Comparison of ENCODE assay signal across 1 cellular context in the genomic region with DNA sequence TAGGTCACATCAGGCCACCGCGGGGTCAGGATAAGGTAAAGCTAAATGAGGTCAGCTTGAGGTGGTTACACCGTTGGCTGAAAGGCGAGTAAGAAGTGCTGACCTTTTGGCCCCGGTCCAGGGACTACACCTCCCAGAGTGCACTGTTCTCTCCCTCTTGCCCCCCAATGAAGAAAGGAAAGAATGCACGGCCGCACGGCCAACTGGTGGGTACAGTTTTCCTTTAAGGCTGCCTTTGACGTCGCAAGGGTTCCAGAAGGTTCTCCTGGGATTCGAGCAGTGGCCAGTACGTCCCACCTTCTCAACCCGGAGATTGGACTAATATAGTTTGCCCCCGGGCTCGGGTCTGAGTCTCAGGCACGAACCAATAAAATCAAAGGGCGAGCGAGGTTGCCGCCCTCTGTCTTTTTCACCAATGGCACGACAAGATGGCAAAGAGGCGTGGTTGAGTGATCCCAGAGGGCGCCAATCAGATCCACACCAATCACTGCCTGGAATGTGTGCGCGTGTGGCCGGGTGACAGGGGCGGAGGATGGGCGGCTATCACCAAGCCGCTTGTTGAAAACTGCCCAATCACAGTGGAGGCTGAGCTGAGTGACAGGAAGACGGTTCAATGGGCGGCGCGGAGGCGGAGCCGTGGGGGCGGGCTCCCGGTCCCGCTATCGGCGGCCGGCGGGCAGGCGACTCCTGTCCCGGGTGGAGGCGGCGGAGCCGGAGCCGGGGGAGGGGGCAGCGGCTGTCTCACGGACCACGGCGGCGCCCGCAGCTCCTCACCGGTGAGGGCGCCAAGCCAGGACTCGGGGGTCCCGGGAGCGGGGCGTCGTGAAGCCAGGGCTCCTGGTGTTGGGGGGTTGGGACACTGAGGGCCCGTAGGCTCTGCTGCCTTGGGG.
TF ChIP-seq lines count a peak whose summit lies in the region.

A gene (plus strand): TSS at position 690 of the 890 bp plus-strand sequence. CDS start 886 bp downstream, outside the sequence.

TF ChIP-seq in K562, 482 proteins besides CTCF, POLR2A, EP300 and RAD21 (continued from another document and continues in another):
- TF ChIP-seq, protein P1, sequence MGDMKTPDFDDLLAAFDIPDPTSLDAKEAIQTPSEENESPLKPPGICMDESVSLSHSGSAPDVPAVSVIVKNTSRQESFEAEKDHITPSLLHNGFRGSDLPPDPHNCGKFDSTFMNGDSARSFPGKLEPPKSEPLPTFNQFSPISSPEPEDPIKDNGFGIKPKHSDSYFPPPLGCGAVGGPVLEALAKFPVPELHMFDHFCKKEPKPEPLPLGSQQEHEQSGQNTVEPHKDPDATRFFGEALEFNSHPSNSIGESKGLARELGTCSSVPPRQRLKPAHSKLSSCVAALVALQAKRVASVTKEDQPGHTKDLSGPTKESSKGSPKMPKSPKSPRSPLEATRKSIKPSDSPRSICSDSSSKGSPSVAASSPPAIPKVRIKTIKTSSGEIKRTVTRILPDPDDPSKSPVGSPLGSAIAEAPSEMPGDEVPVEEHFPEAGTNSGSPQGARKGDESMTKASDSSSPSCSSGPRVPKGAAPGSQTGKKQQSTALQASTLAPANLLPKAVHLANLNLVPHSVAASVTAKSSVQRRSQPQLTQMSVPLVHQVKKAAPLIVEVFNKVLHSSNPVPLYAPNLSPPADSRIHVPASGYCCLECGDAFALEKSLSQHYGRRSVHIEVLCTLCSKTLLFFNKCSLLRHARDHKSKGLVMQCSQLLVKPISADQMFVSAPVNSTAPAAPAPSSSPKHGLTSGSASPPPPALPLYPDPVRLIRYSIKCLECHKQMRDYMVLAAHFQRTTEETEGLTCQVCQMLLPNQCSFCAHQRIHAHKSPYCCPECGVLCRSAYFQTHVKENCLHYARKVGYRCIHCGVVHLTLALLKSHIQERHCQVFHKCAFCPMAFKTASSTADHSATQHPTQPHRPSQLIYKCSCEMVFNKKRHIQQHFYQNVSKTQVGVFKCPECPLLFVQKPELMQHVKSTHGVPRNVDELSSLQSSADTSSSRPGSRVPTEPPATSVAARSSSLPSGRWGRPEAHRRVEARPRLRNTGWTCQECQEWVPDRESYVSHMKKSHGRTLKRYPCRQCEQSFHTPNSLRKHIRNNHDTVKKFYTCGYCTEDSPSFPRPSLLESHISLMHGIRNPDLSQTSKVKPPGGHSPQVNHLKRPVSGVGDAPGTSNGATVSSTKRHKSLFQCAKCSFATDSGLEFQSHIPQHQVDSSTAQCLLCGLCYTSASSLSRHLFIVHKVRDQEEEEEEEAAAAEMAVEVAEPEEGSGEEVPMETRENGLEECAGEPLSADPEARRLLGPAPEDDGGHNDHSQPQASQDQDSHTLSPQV (IDR thresholded peaks at IDR 0.05): no peak
- TF ChIP-seq, protein P2, sequence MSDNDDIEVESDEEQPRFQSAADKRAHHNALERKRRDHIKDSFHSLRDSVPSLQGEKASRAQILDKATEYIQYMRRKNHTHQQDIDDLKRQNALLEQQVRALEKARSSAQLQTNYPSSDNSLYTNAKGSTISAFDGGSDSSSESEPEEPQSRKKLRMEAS (CRISPR knock-in tag; IDR thresholded peaks at IDR 0.05): 0 out of 2 replicates have a peak, but pooled peaks have one; percentile 35
- TF ChIP-seq MAZ (CRISPR knock-in tag; conservative IDR thresholded peaks at IDR 0.05 in 1 of 2, IDR thresholded peaks at IDR 0.05 in 1 of 2) (no peak; a peak in 1 of 4 replicates), SP1 (CRISPR knock-in tag; IDR thresholded peaks at IDR 0.05) (peak; percentile 90), L3MBTL2 (IDR thresholded peaks at IDR 0.05) (peak; percentile 64; the same call in 1 of the 2 replicates), POLR3A (IDR thresholded peaks at IDR 0.05; ENCODE audit: borderline replicate concordance, extremely low read depth, insufficient read depth, insufficient read length) (no peak), SMARCA4 (IDR thresholded peaks at IDR 0.05) (no peak), ZNF764 (CRISPR knock-in tag; IDR thresholded peaks at IDR 0.05; ENCODE audit: low read depth) (no peak), E2F3 (CRISPR knock-in tag; IDR thresholded peaks at IDR 0.05) (no peak), TAF1 (IDR thresholded peaks at IDR 0.05; ENCODE audit: control insufficient read depth, extremely low read depth, insufficient read depth, low read length, severe bottlenecking) (peak; percentile 11), CREM (IDR thresholded peaks at IDR 0.05; ENCODE audit: low read depth) (peak; percentile 87), ZNF696 (CRISPR knock-in tag; conservative IDR thresholded peaks at IDR 0.05) (no peak), FOXM1 (IDR thresholded peaks at IDR 0.05; ENCODE audit: low read depth) (peak; percentile 41; the same call in 1 of the 2 replicates), FOXM1 (CRISPR knock-in tag; IDR thresholded peaks at IDR 0.05; ENCODE audit: low read depth) (no peak), HNRNPLL (IDR thresholded peaks at IDR 0.05; ENCODE audit: low read depth, low read length, poor library complexity, severe bottlenecking) (peak; percentile 64), CREB1 (IDR thresholded peaks at IDR 0.05) (peak; percentile 51), CREB1 (CRISPR knock-in tag; IDR thresholded peaks at IDR 0.05) (peak; percentile 84), GABPB1 (CRISPR knock-in tag; IDR thresholded peaks at IDR 0.05) (0 out of 2 replicates have a peak, but pooled peaks have one; percentile 19), SMAD1 (IDR thresholded peaks at IDR 0.05; ENCODE audit: low read depth, low read length, partially characterized antibody) (peak; percentile 28), NFE2 (IDR thresholded peaks at IDR 0.05; ENCODE audit: low read depth) (peak; percentile 56; the same call in 1 of the 2 replicates), KDM5B (IDR thresholded peaks at IDR 0.05; ENCODE audit: insufficient replicate concordance, low read depth, low read length) (peak; percentile 40), HDAC2 (IDR thresholded peaks at IDR 0.05) (peak; percentile 87), CCNT2 (IDR thresholded peaks at IDR 0.05; ENCODE audit: borderline replicate concordance, extremely low read depth, insufficient read length, low read depth, low read length) (peak; percentile 70), SIX5 (IDR thresholded peaks at IDR 0.05; ENCODE audit: borderline replicate concordance in 1 of 2, insufficient read depth in 1 of 2, low read depth in 1 of 2, low read length in 2 of 2) (peak; percentile 36 to 43; a peak in 2 of 4 replicates), RBFOX2 (IDR thresholded peaks at IDR 0.05; ENCODE audit: low read depth, low read length) (peak; percentile 62), NRF1 (conservative IDR thresholded peaks at IDR 0.05 in 1 of 2, IDR thresholded peaks at IDR 0.05 in 1 of 2) (peak; percentile 84 to 87), MEIS2 (IDR thresholded peaks at IDR 0.05; ENCODE audit: partially characterized antibody) (peak; percentile 78), CBFA2T3 (IDR thresholded peaks at IDR 0.05) (peak; percentile 22; the same call in 1 of the 2 replicates), ATF7 (IDR thresholded peaks at IDR 0.05) (peak; percentile 64; the same call in 1 of the 2 replicates), FOS (IDR thresholded peaks at IDR 0.05; ENCODE audit: extremely low read depth, insufficient read length) (peak; percentile 92), SRSF3 (IDR thresholded peaks at IDR 0.05; ENCODE audit: insufficient read depth, low read length) (no peak), ZNF445 (CRISPR knock-in tag; IDR thresholded peaks at IDR 0.05; ENCODE audit: low read depth) (no peak), HCFC1 (IDR thresholded peaks at IDR 0.05; ENCODE audit: low read depth, low read length) (peak; percentile 83), HDAC1 (IDR thresholded peaks at IDR 0.05) (peak in 1 of 2 experiments; percentile 79; a peak in 2 of 4 replicates), ZNF174 (CRISPR knock-in tag; IDR thresholded peaks at IDR 0.05) (no peak), HMGN3 (IDR thresholded peaks at IDR 0.05; ENCODE audit: borderline replicate concordance, extremely low read depth, insufficient read length, low read depth, low read length) (peak; percentile 64), ETV1 (tag; conservative IDR thresholded peaks at IDR 0.05; ENCODE audit: low read depth) (no peak)
- TF ChIP-seq, protein P3, sequence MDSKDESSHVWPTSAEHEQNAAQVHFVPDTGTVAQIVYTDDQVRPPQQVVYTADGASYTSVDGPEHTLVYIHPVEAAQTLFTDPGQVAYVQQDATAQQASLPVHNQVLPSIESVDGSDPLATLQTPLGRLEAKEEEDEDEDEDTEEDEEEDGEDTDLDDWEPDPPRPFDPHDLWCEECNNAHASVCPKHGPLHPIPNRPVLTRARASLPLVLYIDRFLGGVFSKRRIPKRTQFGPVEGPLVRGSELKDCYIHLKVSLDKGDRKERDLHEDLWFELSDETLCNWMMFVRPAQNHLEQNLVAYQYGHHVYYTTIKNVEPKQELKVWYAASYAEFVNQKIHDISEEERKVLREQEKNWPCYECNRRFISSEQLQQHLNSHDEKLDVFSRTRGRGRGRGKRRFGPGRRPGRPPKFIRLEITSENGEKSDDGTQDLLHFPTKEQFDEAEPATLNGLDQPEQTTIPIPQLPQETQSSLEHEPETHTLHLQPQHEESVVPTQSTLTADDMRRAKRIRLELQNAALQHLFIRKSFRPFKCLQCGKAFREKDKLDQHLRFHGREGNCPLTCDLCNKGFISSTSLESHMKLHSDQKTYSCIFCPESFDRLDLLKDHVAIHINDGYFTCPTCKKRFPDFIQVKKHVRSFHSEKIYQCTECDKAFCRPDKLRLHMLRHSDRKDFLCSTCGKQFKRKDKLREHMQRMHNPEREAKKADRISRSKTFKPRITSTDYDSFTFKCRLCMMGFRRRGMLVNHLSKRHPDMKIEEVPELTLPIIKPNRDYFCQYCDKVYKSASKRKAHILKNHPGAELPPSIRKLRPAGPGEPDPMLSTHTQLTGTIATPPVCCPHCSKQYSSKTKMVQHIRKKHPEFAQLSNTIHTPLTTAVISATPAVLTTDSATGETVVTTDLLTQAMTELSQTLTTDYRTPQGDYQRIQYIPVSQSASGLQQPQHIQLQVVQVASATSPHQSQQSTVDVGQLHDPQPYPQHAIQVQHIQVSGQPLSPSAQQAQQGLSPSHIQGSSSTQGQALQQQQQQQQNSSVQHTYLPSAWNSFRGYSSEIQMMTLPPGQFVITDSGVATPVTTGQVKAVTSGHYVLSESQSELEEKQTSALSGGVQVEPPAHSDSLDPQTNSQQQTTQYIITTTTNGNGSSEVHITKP (IDR thresholded peaks at IDR 0.05; ENCODE audit: partially characterized antibody): peak; percentile 70
- TF ChIP-seq, protein P4, sequence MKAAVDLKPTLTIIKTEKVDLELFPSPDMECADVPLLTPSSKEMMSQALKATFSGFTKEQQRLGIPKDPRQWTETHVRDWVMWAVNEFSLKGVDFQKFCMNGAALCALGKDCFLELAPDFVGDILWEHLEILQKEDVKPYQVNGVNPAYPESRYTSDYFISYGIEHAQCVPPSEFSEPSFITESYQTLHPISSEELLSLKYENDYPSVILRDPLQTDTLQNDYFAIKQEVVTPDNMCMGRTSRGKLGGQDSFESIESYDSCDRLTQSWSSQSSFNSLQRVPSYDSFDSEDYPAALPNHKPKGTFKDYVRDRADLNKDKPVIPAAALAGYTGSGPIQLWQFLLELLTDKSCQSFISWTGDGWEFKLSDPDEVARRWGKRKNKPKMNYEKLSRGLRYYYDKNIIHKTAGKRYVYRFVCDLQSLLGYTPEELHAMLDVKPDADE (conservative IDR thresholded peaks at IDR 0.05; ENCODE audit: control insufficient read depth, low read depth, low read length): no peak
- TF ChIP-seq, protein P5, sequence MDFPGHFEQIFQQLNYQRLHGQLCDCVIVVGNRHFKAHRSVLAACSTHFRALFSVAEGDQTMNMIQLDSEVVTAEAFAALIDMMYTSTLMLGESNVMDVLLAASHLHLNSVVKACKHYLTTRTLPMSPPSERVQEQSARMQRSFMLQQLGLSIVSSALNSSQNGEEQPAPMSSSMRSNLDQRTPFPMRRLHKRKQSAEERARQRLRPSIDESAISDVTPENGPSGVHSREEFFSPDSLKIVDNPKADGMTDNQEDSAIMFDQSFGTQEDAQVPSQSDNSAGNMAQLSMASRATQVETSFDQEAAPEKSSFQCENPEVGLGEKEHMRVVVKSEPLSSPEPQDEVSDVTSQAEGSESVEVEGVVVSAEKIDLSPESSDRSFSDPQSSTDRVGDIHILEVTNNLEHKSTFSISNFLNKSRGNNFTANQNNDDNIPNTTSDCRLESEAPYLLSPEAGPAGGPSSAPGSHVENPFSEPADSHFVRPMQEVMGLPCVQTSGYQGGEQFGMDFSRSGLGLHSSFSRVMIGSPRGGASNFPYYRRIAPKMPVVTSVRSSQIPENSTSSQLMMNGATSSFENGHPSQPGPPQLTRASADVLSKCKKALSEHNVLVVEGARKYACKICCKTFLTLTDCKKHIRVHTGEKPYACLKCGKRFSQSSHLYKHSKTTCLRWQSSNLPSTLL (IDR thresholded peaks at IDR 0.05): 0 out of 2 replicates have a peak, but pooled peaks have one; percentile 52
- TF ChIP-seq, protein P6, sequence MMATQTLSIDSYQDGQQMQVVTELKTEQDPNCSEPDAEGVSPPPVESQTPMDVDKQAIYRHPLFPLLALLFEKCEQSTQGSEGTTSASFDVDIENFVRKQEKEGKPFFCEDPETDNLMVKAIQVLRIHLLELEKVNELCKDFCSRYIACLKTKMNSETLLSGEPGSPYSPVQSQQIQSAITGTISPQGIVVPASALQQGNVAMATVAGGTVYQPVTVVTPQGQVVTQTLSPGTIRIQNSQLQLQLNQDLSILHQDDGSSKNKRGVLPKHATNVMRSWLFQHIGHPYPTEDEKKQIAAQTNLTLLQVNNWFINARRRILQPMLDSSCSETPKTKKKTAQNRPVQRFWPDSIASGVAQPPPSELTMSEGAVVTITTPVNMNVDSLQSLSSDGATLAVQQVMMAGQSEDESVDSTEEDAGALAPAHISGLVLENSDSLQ (IDR thresholded peaks at IDR 0.05): peak; percentile 100
- TF ChIP-seq, protein P7, sequence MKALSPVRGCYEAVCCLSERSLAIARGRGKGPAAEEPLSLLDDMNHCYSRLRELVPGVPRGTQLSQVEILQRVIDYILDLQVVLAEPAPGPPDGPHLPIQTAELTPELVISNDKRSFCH (CRISPR knock-in tag; IDR thresholded peaks at IDR 0.05): no peak
- TF ChIP-seq, protein P7 (tag; IDR thresholded peaks at IDR 0.05): no peak
- TF ChIP-seq, protein P8, sequence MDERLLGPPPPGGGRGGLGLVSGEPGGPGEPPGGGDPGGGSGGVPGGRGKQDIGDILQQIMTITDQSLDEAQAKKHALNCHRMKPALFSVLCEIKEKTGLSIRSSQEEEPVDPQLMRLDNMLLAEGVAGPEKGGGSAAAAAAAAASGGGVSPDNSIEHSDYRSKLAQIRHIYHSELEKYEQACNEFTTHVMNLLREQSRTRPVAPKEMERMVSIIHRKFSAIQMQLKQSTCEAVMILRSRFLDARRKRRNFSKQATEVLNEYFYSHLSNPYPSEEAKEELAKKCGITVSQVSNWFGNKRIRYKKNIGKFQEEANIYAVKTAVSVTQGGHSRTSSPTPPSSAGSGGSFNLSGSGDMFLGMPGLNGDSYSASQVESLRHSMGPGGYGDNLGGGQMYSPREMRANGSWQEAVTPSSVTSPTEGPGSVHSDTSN (CRISPR knock-in tag; IDR thresholded peaks at IDR 0.05; ENCODE audit: low read depth): peak; percentile 89
- TF ChIP-seq, protein P8 (tag; conservative IDR thresholded peaks at IDR 0.05; ENCODE audit: low read depth): peak; percentile 99
